1 cellular context compared by ENCODE assay signal in the genomic region with DNA sequence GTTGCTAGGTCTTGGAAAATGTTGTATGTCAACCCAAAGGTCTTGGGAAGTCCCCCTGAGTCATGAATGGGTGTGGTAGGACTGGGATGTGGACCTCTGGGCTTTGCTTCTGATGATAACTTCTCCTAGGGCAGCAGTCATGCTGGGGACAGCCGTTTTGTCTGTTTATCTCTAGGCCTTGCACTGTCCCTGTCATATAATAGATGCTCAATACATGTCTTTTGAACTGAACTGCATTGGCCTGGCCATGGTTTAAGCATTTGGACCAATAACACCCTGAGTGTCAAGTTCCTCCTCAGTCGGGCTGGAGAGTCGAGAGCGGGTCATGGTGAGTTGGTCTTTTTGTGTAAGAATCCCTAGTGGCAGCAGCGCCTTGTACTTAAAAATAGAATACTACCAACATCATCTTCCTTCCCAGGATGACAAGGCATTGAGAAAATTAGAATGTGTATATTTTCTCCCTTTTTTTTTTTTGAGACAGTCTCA.
TF ChIP-seq lines count a peak whose summit lies in the region.

No MANE protein-coding gene starts in this region.

TF ChIP-seq in K562, 482 proteins besides CTCF, POLR2A, EP300 and RAD21 (continued from another document):
- TF ChIP-seq, protein P1, sequence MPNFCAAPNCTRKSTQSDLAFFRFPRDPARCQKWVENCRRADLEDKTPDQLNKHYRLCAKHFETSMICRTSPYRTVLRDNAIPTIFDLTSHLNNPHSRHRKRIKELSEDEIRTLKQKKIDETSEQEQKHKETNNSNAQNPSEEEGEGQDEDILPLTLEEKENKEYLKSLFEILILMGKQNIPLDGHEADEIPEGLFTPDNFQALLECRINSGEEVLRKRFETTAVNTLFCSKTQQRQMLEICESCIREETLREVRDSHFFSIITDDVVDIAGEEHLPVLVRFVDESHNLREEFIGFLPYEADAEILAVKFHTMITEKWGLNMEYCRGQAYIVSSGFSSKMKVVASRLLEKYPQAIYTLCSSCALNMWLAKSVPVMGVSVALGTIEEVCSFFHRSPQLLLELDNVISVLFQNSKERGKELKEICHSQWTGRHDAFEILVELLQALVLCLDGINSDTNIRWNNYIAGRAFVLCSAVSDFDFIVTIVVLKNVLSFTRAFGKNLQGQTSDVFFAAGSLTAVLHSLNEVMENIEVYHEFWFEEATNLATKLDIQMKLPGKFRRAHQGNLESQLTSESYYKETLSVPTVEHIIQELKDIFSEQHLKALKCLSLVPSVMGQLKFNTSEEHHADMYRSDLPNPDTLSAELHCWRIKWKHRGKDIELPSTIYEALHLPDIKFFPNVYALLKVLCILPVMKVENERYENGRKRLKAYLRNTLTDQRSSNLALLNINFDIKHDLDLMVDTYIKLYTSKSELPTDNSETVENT (CRISPR knock-in tag; IDR thresholded peaks at IDR 0.05) = no peak
- TF ChIP-seq RBM15 (IDR thresholded peaks at IDR 0.05; ENCODE audit: insufficient read depth, low read length) (no peak), STAT5A (IDR thresholded peaks at IDR 0.05; ENCODE audit: borderline replicate concordance, low read length) (peak; percentile 57; the same call in 1 of the 2 replicates), TCF7 (IDR thresholded peaks at IDR 0.05; ENCODE audit: borderline replicate concordance) (no peak), LEF1 (IDR thresholded peaks at IDR 0.05) (peak; percentile 27; the same call in 1 of the 2 replicates), ZFP1 (CRISPR knock-in tag; IDR thresholded peaks at IDR 0.05) (no peak), CREB1 (IDR thresholded peaks at IDR 0.05) (0 out of 2 replicates have a peak, but pooled peaks have one; percentile 53), CREB1 (CRISPR knock-in tag; IDR thresholded peaks at IDR 0.05) (no peak), HMG20B (CRISPR knock-in tag; IDR thresholded peaks at IDR 0.05) (no peak), U2AF1 (optimal IDR thresholded peaks at IDR 0.05; ENCODE audit: low read depth, low read length) (no peak), ZMIZ1 (IDR thresholded peaks at IDR 0.05; ENCODE audit: low read depth in 2 of 2, low read length in 2 of 2) (no peak), PHB (CRISPR knock-in tag; IDR thresholded peaks at IDR 0.05) (no peak), MAFF (IDR thresholded peaks at IDR 0.05; ENCODE audit: low read length) (peak; percentile 26; the same call in 1 of the 2 replicates), XRCC4 (IDR thresholded peaks at IDR 0.05; ENCODE audit: extremely low read depth, insufficient read depth, insufficient read length) (no peak), ZNF41 (CRISPR knock-in tag; conservative IDR thresholded peaks at IDR 0.05) (no peak), MYC (IDR thresholded peaks at IDR 0.05; ENCODE audit: low read depth, low read length) (no peak), MYC (CRISPR knock-in tag; IDR thresholded peaks at IDR 0.05; ENCODE audit: borderline replicate concordance, low read depth) (no peak), SMARCA5 (IDR thresholded peaks at IDR 0.05) (no peak), PTBP1 (IDR thresholded peaks at IDR 0.05; ENCODE audit: low read depth, low read length) (no peak), NCOA6 (IDR thresholded peaks at IDR 0.05) (no peak), SAP30 (IDR thresholded peaks at IDR 0.05; ENCODE audit: borderline replicate concordance, insufficient read depth, low read depth, low read length, poor library complexity, severe bottlenecking) (no peak), ZBTB2 (IDR thresholded peaks at IDR 0.05) (no peak), ZNF778 (CRISPR knock-in tag; IDR thresholded peaks at IDR 0.05) (no peak), HMBOX1 (IDR thresholded peaks at IDR 0.05) (peak; percentile 77; the same call in 1 of the 2 replicates), CBX3 (IDR thresholded peaks at IDR 0.05; ENCODE audit: borderline replicate concordance in 1 of 2, low read length in 2 of 2) (peak in 1 of 2 experiments; percentile 68; a peak in 1 of 3 replicates), ZNF57 (CRISPR knock-in tag; IDR thresholded peaks at IDR 0.05) (no peak), ZNF197 (CRISPR knock-in tag; IDR thresholded peaks at IDR 0.05; ENCODE audit: low read depth) (no peak), ZNF695 (CRISPR knock-in tag; IDR thresholded peaks at IDR 0.05) (no peak), HNRNPUL1 (IDR thresholded peaks at IDR 0.05; ENCODE audit: low read length) (no peak), HDAC3 (IDR thresholded peaks at IDR 0.05; ENCODE audit: borderline replicate concordance, partially characterized antibody) (no peak), NFIX (CRISPR knock-in tag; IDR thresholded peaks at IDR 0.05; ENCODE audit: low read depth) (no peak), RBM14 (IDR thresholded peaks at IDR 0.05; ENCODE audit: borderline replicate concordance, insufficient read depth, low read depth, low read length) (no peak)
- TF ChIP-seq, protein P2, sequence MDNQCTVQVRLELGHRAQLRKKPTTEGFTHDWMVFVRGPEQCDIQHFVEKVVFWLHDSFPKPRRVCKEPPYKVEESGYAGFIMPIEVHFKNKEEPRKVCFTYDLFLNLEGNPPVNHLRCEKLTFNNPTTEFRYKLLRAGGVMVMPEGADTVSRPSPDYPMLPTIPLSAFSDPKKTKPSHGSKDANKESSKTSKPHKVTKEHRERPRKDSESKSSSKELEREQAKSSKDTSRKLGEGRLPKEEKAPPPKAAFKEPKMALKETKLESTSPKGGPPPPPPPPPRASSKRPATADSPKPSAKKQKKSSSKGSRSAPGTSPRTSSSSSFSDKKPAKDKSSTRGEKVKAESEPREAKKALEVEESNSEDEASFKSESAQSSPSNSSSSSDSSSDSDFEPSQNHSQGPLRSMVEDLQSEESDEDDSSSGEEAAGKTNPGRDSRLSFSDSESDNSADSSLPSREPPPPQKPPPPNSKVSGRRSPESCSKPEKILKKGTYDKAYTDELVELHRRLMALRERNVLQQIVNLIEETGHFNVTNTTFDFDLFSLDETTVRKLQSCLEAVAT (IDR thresholded peaks at IDR 0.05) = no peak
- TF ChIP-seq, protein P3, sequence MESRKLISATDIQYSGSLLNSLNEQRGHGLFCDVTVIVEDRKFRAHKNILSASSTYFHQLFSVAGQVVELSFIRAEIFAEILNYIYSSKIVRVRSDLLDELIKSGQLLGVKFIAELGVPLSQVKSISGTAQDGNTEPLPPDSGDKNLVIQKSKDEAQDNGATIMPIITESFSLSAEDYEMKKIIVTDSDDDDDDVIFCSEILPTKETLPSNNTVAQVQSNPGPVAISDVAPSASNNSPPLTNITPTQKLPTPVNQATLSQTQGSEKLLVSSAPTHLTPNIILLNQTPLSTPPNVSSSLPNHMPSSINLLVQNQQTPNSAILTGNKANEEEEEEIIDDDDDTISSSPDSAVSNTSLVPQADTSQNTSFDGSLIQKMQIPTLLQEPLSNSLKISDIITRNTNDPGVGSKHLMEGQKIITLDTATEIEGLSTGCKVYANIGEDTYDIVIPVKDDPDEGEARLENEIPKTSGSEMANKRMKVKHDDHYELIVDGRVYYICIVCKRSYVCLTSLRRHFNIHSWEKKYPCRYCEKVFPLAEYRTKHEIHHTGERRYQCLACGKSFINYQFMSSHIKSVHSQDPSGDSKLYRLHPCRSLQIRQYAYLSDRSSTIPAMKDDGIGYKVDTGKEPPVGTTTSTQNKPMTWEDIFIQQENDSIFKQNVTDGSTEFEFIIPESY (CRISPR knock-in tag; IDR thresholded peaks at IDR 0.05) = no peak
- TF ChIP-seq, protein P4, sequence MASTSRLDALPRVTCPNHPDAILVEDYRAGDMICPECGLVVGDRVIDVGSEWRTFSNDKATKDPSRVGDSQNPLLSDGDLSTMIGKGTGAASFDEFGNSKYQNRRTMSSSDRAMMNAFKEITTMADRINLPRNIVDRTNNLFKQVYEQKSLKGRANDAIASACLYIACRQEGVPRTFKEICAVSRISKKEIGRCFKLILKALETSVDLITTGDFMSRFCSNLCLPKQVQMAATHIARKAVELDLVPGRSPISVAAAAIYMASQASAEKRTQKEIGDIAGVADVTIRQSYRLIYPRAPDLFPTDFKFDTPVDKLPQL (IDR thresholded peaks at IDR 0.05; ENCODE audit: extremely low read depth, insufficient read length) = no peak
- TF ChIP-seq, protein P5, sequence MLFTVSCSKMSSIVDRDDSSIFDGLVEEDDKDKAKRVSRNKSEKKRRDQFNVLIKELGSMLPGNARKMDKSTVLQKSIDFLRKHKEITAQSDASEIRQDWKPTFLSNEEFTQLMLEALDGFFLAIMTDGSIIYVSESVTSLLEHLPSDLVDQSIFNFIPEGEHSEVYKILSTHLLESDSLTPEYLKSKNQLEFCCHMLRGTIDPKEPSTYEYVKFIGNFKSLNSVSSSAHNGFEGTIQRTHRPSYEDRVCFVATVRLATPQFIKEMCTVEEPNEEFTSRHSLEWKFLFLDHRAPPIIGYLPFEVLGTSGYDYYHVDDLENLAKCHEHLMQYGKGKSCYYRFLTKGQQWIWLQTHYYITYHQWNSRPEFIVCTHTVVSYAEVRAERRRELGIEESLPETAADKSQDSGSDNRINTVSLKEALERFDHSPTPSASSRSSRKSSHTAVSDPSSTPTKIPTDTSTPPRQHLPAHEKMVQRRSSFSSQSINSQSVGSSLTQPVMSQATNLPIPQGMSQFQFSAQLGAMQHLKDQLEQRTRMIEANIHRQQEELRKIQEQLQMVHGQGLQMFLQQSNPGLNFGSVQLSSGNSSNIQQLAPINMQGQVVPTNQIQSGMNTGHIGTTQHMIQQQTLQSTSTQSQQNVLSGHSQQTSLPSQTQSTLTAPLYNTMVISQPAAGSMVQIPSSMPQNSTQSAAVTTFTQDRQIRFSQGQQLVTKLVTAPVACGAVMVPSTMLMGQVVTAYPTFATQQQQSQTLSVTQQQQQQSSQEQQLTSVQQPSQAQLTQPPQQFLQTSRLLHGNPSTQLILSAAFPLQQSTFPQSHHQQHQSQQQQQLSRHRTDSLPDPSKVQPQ (CRISPR knock-in tag; IDR thresholded peaks at IDR 0.05; ENCODE audit: borderline replicate concordance) = no peak
